ENCODE assay signal across 9 cellular contexts in the genomic region with DNA sequence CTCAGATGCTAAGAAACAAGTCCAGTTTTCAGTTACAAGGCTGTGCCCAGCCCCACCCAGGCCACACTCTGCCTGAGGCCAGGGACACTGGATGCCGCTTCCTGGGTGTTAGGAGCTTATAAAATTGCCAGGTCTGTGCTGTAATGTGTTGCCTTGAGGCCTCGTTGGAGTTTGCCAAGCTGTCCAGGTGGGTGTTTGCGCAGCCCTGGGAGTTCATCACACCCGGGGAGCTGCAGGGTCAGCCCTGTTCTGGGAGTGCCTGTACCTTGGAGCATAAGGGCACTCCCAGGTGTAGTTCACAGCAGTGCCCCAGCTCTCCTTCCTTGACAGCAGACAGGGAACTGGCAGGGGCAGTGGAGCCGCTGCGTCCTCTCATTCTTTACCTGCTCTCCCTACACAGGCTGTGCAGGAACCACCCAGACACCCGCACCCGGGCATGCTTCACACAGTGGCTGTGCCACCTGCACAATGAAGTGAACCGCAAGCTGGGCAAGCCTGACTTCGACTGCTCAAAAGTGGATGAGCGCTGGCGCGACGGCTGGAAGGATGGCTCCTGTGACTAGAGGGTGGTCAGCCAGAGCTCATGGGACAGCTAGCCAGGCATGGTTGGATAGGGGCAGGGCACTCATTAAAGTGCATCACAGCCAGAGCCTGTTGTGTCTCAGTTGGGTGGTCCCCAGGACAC. TPM values are rescaled to one million over a fixed set of nuclear protein-coding genes. Genes with fewer than 3 reads are reported as not detected.
DNase-seq lines count a peak whose midpoint lies in the region; ATAC-seq and TF ChIP-seq lines count a peak whose summit lies in the region.
"Had no signal": no experiment of that assay in that cellular context is flagged by ENCODE, and none has a peak within 500 bp of the region (broad histone marks: within the 10 kb centered on the region; RNA-seq: fewer than 3 reads in every experiment).

No MANE protein-coding gene starts in this region.

- no TSS peak for BruUV-seq in Calu3 (replicated peaks; lab: Mats Ljungman, UMichigan)

- H3K27ac Mint-ChIP-seq in Calu3 (ENCODE audit: unreplicated experiment) (no peak overlapping the region), neural crest cell (ENCODE audit: unreplicated experiment) (no peak overlapping the region)
- no peak overlapping the region for H3K27ac Mint-ChIP-seq in dendritic cell treated with granulocyte-macrophage colony-stimulating factor and Interleukin-4, amounts not matched to agents 40 ng/mL and 50 ng/mL, for 4 days

- H3K9me3 ChIP-seq in MG63: no peaks in the 10 kb centered on the region
- no peaks in the 10 kb centered on the region for H3K9me3 ChIP-seq in WERI-Rb-1 (ENCODE audit: severe bottlenecking)

- H3K36me3 ChIP-seq in MG63 (peaks cover 23% of the 10 kb centered on the region), WERI-Rb-1 (peaks cover 24% of the 10 kb centered on the region)

- peaks cover 29% of the 10 kb centered on the region for H3K4me1 Mint-ChIP-seq in Calu3 (ENCODE audit: low read depth, unreplicated experiment)
- H3K4me1 Mint-ChIP-seq in dendritic cell treated with granulocyte-macrophage colony-stimulating factor and Interleukin-4, amounts not matched to agents 40 ng/mL and 50 ng/mL, for 4 days (ENCODE audit: low read depth): peaks cover 41% of the 10 kb centered on the region
- peaks cover 38% of the 10 kb centered on the region for H3K4me1 Mint-ChIP-seq in neural crest cell

- peaks cover 17% of the 10 kb centered on the region for H3K27me3 ChIP-seq in MG63
- H3K27me3 ChIP-seq in WERI-Rb-1 (ENCODE audit: insufficient read depth, low read depth, severe bottlenecking): no peaks in the 10 kb centered on the region

- no peaks in the 10 kb centered on the region for H3K9me3 Mint-ChIP-seq in Calu3 (ENCODE audit: low read depth, unreplicated experiment)
- H3K9me3 Mint-ChIP-seq in dendritic cell treated with granulocyte-macrophage colony-stimulating factor and Interleukin-4, amounts not matched to agents 40 ng/mL and 50 ng/mL, for 4 days: no peaks in the 10 kb centered on the region
- H3K9me3 Mint-ChIP-seq in neural crest cell: no peaks in the 10 kb centered on the region

- DNase-seq in Calu3 (no peak), MG63 (no peak), neural crest cell (ENCODE audit: low read depth, low spot score) (no peak), SW 1271 (lab: John Stamatoyannopoulos, UW) (no peak), SHP77 (lab: John Stamatoyannopoulos, UW) (no peak), WERI-Rb-1 (no peak)
- DNase-seq: NCI-H446 treated with DMSO at 0.1 percent for 48 hours had no signal

- peak overlapping the region; percentile 67 for H3K4me3 ChIP-seq in MG63
- no peak overlapping the region for H3K4me3 ChIP-seq in WERI-Rb-1 (ENCODE audit: low read depth, low read length)

- TF ChIP-seq CTCF in Calu3 (IDR thresholded peaks at IDR 0.05; ENCODE audit: unreplicated experiment) (no peak), neural crest cell (conservative IDR thresholded peaks at IDR 0.05) (no peak), WERI-Rb-1 (IDR thresholded peaks at IDR 0.05; ENCODE audit: low read depth, low read length) (no peak)

- H3K4me3 Mint-ChIP-seq in Calu3 (ENCODE audit: low read depth, unreplicated experiment): peak overlapping the region; percentile 87
- peak overlapping the region; percentile 79 for H3K4me3 Mint-ChIP-seq in dendritic cell treated with granulocyte-macrophage colony-stimulating factor and Interleukin-4, amounts not matched to agents 40 ng/mL and 50 ng/mL, for 4 days
- H3K4me3 Mint-ChIP-seq in neural crest cell: peak overlapping the region; percentile 92

- ATAC-seq in HG02642 (IDR thresholded peaks at IDR 0.05; ENCODE audit: poor library complexity, unreplicated experiment): no peak

- H3K27ac ChIP-seq in WERI-Rb-1: no peak overlapping the region

- peaks cover 77% of the 10 kb centered on the region for H3K36me3 Mint-ChIP-seq in Calu3 (ENCODE audit: insufficient read depth, unreplicated experiment)
- peaks cover 29% of the 10 kb centered on the region for H3K36me3 Mint-ChIP-seq in dendritic cell treated with granulocyte-macrophage colony-stimulating factor and Interleukin-4, amounts not matched to agents 40 ng/mL and 50 ng/mL, for 4 days (ENCODE audit: low read depth)
- H3K36me3 Mint-ChIP-seq in neural crest cell (ENCODE audit: low read depth): peaks cover 18% of the 10 kb centered on the region

- H3K27me3 Mint-ChIP-seq in Calu3 (ENCODE audit: unreplicated experiment) (no peaks in the 10 kb centered on the region), neural crest cell (ENCODE audit: low read depth) (peaks cover 68% of the 10 kb centered on the region)
- H3K27me3 Mint-ChIP-seq in dendritic cell treated with granulocyte-macrophage colony-stimulating factor and Interleukin-4, amounts not matched to agents 40 ng/mL and 50 ng/mL, for 4 days: peaks cover 60% of the 10 kb centered on the region

- CTCF ChIA-PET in Calu3 (lab: Charles Lee): interaction anchor here (1.1 to 1.4 kb wide), 3 partner anchors 8 to 17 kb away, joined by 3 to 4 read pairs (median 3); no protein-coding TSS in a partner anchor

- intact Hi-C loops in Calu3 (cut with micrococcal nuclease; ENCODE audit: unreplicated experiment): no loop called here
- intact Hi-C loops in dendritic cell treated with granulocyte-macrophage colony-stimulating factor and Interleukin-4, amounts not matched to agents 40 ng/mL and 50 ng/mL, for 4 days (cut with micrococcal nuclease): no loop called here

RNA-seq across cellular contexts. Expression of a gene that starts 1.6 kb away (rescaled TPM):
- total RNA-seq in Calu3 (2022) (40.8 and 43.5 TPM in 2 replicates), neural crest cell (42.5 and 43.3 TPM in 2 replicates)
- total RNA-seq in MG63 (2014; rRNA removed; shearing (Covaris generic); ENCODE audit: low replicate concordance): 39.9 and 64.5 TPM in 2 replicates

RNA-seq across cellular contexts. Expression of a gene that starts 4.2 kb away (rescaled TPM):
- 3.6 and 3.8 TPM in 2 replicates for total RNA-seq in Calu3 (2022)
- total RNA-seq in MG63 (2014; rRNA removed; shearing (Covaris generic); ENCODE audit: low replicate concordance): 0.07 TPM in 1 of 2 replicates, not detected in the other
- 2.1 and 2.2 TPM in 2 replicates for total RNA-seq in neural crest cell

RNA-seq across cellular contexts. Expression of a gene that starts 4.3 kb away (rescaled TPM):
- total RNA-seq in Calu3 (2022) (10.1 and 11.8 TPM in 2 replicates), neural crest cell (0.63 and 0.75 TPM in 2 replicates)
- not detected in 2 replicates for total RNA-seq in MG63 (2014; rRNA removed; shearing (Covaris generic); ENCODE audit: low replicate concordance)

RNA-seq across cellular contexts. Expression of a gene that starts 13.8 kb away (rescaled TPM):
- total RNA-seq in Calu3 (2022) (62.0 and 71.1 TPM in 2 replicates), neural crest cell (39.5 and 39.6 TPM in 2 replicates)
- total RNA-seq in MG63 (2014; rRNA removed; shearing (Covaris generic); ENCODE audit: low replicate concordance): 75.4 and 134 TPM in 2 replicates

RNA-seq across cellular contexts. Expression of a gene that starts 19.0 kb away (rescaled TPM):
- total RNA-seq in Calu3 (2022) (not detected in 2 replicates), neural crest cell (not detected in 2 replicates)
- not detected in 2 replicates for total RNA-seq in MG63 (2014; rRNA removed; shearing (Covaris generic); ENCODE audit: low replicate concordance)
